In genomic region chr3:106213954-106214353, GRCh38 we compare ENCODE assay signal across 1 cellular context.
TF ChIP-seq lines count a peak whose summit lies in the region.

No MANE protein-coding gene starts in this region.

TF ChIP-seq in K562, 482 proteins besides CTCF, POLR2A, EP300 and RAD21 (continued from another document):
- TF ChIP-seq PTBP1 (IDR thresholded peaks at IDR 0.05; ENCODE audit: low read depth, low read length): no peak
